Comparison of ENCODE assay signal across 8 cellular contexts in genomic region chr1:246506785-246507639, GRCh38. TPM values are rescaled to one million over a fixed set of nuclear protein-coding genes. Genes with fewer than 3 reads are reported as not detected.
DNase-seq lines count a peak whose midpoint lies in the region; ATAC-seq and TF ChIP-seq lines count a peak whose summit lies in the region.

Gene SMYD3, minus strand, starts transcription at chr1:246507279.

- DNase-seq in DMS 273 (lab: John Stamatoyannopoulos, UW; ENCODE audit: unreplicated experiment) (peak; percentile 96), activated T-cell treated with anti-CD3 and anti-CD28 coated beads for 24 hours (ENCODE audit: low read depth) (peak; percentile 63), myocyte (ENCODE audit: low read depth) (peak; percentile 86)
- peak; percentile 47 to 54 for DNase-seq in stimulated activated CD8-positive, alpha-beta memory T cell treated with anti-CD3 and anti-CD28 coated beads, Interleukin-7, amount 100 ng/mL, for 48 hours (ENCODE audit: extremely low read depth in 1 of 2, low read depth in 1 of 2)

- peak; percentile 21; the same call in 1 of the 2 replicates for TF ChIP-seq CTCF in OCI-LY1 (IDR thresholded peaks at IDR 0.05; ENCODE audit: low read length)

- H3K36me3 ChIP-seq in HUES48 (ENCODE audit: control insufficient read depth, insufficient read depth, low read length) (no peaks in the 10 kb centered on the region), OCI-LY1 (ENCODE audit: insufficient read depth, low read length) (peaks cover 28% of the 10 kb centered on the region)

- H3K9me2 ChIP-seq in OCI-LY1 (ENCODE audit: low read depth, low read length): no peaks in the 10 kb centered on the region

- H3K9ac ChIP-seq in HUES48 (ENCODE audit: low read depth, low read length) (peak within 1 kb of the TSS; percentile 51; the same call in 1 of the 2 replicates), OCI-LY1 (ENCODE audit: low read length) (peak within 1 kb of the TSS; percentile 85)

- ATAC-seq in GM21423 (IDR thresholded peaks at IDR 0.05; ENCODE audit: unreplicated experiment) (peak; percentile 92), esophagus mucosa (peak; percentile 88)

- peak within 1 kb of the TSS; percentile 60 for H2AFZ ChIP-seq in OCI-LY1 (ENCODE audit: low read length)

- H3K27me3 ChIP-seq in HUES48 (ENCODE audit: control insufficient read depth, insufficient read depth, low read length): no peaks in the 10 kb centered on the region
- no peaks in the 10 kb centered on the region for H3K27me3 ChIP-seq in OCI-LY1 (ENCODE audit: insufficient read depth, low read length)

- H3K4me2 ChIP-seq in OCI-LY1 (ENCODE audit: low read length): peak within 1 kb of the TSS; percentile 89

- H3K4me1 ChIP-seq in HUES48 (ENCODE audit: control insufficient read depth, insufficient read depth, low read length) (no peaks in the 10 kb centered on the region; the same call in 1 of the 2 replicates), OCI-LY1 (ENCODE audit: insufficient read depth, low read length, severe bottlenecking) (peaks cover 22% of the 10 kb centered on the region)

- H3F3A ChIP-seq in OCI-LY1 (ENCODE audit: insufficient read depth, low read length): no peaks in the 10 kb centered on the region

- H3K9me3 ChIP-seq in HUES48 (ENCODE audit: control insufficient read depth, insufficient read depth, low read length): no peaks in the 10 kb centered on the region
- H3K9me3 ChIP-seq in OCI-LY1 (ENCODE audit: low read length): no peaks in the 10 kb centered on the region

- H3K27ac ChIP-seq in HUES48 (ENCODE audit: low read depth, low read length): peak within 1 kb of the TSS; percentile 45
- peak within 1 kb of the TSS; percentile 6 for H3K27ac ChIP-seq in OCI-LY1 (ENCODE audit: low read depth, low read length, poor library complexity, severe bottlenecking)

- H3K4me3 ChIP-seq in HUES48 (ENCODE audit: low read depth, low read length): peak within 1 kb of the TSS; percentile 89
- H3K4me3 ChIP-seq in OCI-LY1 (ENCODE audit: low read depth, low read length, poor library complexity, severe bottlenecking): peak within 1 kb of the TSS; percentile 88

- H4K20me1 ChIP-seq in OCI-LY1 (ENCODE audit: insufficient read depth, low read length): no peaks in the 10 kb centered on the region

- peaks cover 33% of the 10 kb centered on the region for H3K79me2 ChIP-seq in OCI-LY1 (ENCODE audit: insufficient read depth, low read length)

RNA-seq across cellular contexts. Expression of gene SMYD3, which starts in this region (rescaled TPM):
- total RNA-seq in esophagus mucosa (6.9 TPM), myocyte (15.9 and 18.7 TPM in 2 replicates)
- 47.0 TPM for polyA plus RNA-seq in myocyte (2012)

Comparison
In these comparisons a context has a peak if more than half of its experiments do, and no peak if none do; other contexts are left out.
1. Peak in every context shown above with its lines: DNase-seq, ATAC-seq, H3K4me3 ChIP-seq and H3K27ac ChIP-seq.